ENCODE assay signal across 12 cellular contexts in genomic region chr7:129134356-129134972, GRCh38. TPM values are rescaled to one million over a fixed set of nuclear protein-coding genes. Genes with fewer than 3 reads are reported as not detected.
DNase-seq lines count a peak whose midpoint lies in the region; ATAC-seq and TF ChIP-seq lines count a peak whose summit lies in the region.
"Had no signal": no experiment of that assay in that cellular context is flagged by ENCODE, and none has a peak within 500 bp of the region (broad histone marks: within the 10 kb centered on the region; RNA-seq: fewer than 3 reads in every experiment).

No MANE protein-coding gene starts in this region.

- H3K4me2 ChIP-seq in GM23338 (no peak overlapping the region), mesenchymal stem cell (ENCODE audit: low read length, poor library complexity, severe bottlenecking) (no peak overlapping the region), osteoblast (ENCODE audit: insufficient read depth, low read length) (no peak overlapping the region)

- H2BK15ac ChIP-seq in mesenchymal stem cell (ENCODE audit: low read depth, poor library complexity, severe bottlenecking): no peak overlapping the region

- H2AFZ ChIP-seq in GM23338 (peak overlapping the region; percentile 78; the same call in 1 of the 2 replicates), mesenchymal stem cell (ENCODE audit: low read depth, low read length) (no peak overlapping the region), osteoblast (ENCODE audit: low read length) (no peak overlapping the region)

- no peak overlapping the region for H2BK120ac ChIP-seq in mesenchymal stem cell (ENCODE audit: low read depth, low read length)

- no peak overlapping the region for H3K9ac ChIP-seq in mesenchymal stem cell (ENCODE audit: low read length)

- peak overlapping the region; percentile 51 to 89 (median 80) for H3K27ac Mint-ChIP-seq in CD4-positive, CD25-positive, alpha-beta regulatory T cell
- no peak overlapping the region for H3K27ac Mint-ChIP-seq in GM23338
- peak overlapping the region; percentile 70 for H3K27ac Mint-ChIP-seq in activated CD8-positive, alpha-beta T cell treated with anti-CD3 and anti-CD28 coated beads for 36 hours
- H3K27ac Mint-ChIP-seq: activated T-helper 1 cell treated with anti-CD3 and anti-CD28 coated beads, Interleukin-12 subunit alpha, Interleukin-12 subunit beta, Interleukin-2, Interleukin-4 antibody, amounts not matched to agents 30 ng/mL and 10 ng/mL and 1 ng/mL, durations not matched to agents 14 hours and 24 hours and 36 hours had no signal

- H2BK5ac ChIP-seq in mesenchymal stem cell (ENCODE audit: low read depth, low read length, poor library complexity, severe bottlenecking): no peak overlapping the region

- H3K23ac ChIP-seq in mesenchymal stem cell (ENCODE audit: low read length in 2 of 2): no peak overlapping the region

- H3K4me1 Mint-ChIP-seq in CD4-positive, CD25-positive, alpha-beta regulatory T cell: peaks cover 17 to 36% (median 22%) of the 10 kb centered on the region in 4 donors
- H3K4me1 Mint-ChIP-seq in GM23338: no peaks in the 10 kb centered on the region
- H3K4me1 Mint-ChIP-seq in activated CD8-positive, alpha-beta T cell treated with anti-CD3 and anti-CD28 coated beads for 36 hours (ENCODE audit: low read depth): peaks cover 26% of the 10 kb centered on the region

- H2AK5ac ChIP-seq in mesenchymal stem cell (ENCODE audit: low read length, severe bottlenecking): no peak overlapping the region

- no peaks in the 10 kb centered on the region for H3K36me3 ChIP-seq in CD4-positive, CD25-positive, alpha-beta regulatory T cell (ENCODE audit: control insufficient read depth, insufficient read depth, low read length)
- no peaks in the 10 kb centered on the region for H3K36me3 ChIP-seq in GM23338 (ENCODE audit: insufficient read depth)
- no peaks in the 10 kb centered on the region for H3K36me3 ChIP-seq in mesenchymal stem cell (ENCODE audit: control insufficient read depth in 1 of 2, insufficient read depth in 2 of 2, low read depth in 1 of 2, low read length in 2 of 2)
- no peaks in the 10 kb centered on the region for H3K36me3 ChIP-seq in osteoblast (ENCODE audit: insufficient read depth, low read length)
- H3K36me3 ChIP-seq: ovary had no signal

- WGBS in mesenchymal stem cell: 82% methylated on average over 5 of the region's 6 CpGs

- H3K27ac ChIP-seq in CD4-positive, CD25-positive, alpha-beta regulatory T cell (ENCODE audit: insufficient read depth, low read length, poor library complexity, severe bottlenecking): no peak overlapping the region
- H3K27ac ChIP-seq in GM23338 (ENCODE audit: low read depth) (no peak overlapping the region), mesenchymal stem cell (ENCODE audit: low read length, poor library complexity, severe bottlenecking) (no peak overlapping the region), osteoblast (ENCODE audit: low read depth, low read length) (no peak overlapping the region)
- H3K27ac ChIP-seq: ovary had no signal

- no peak overlapping the region for H3K18ac ChIP-seq in mesenchymal stem cell (ENCODE audit: low read depth in 1 of 2, low read length in 2 of 2)

- no peaks in the 10 kb centered on the region for H3K27me3 ChIP-seq in CD4-positive, CD25-positive, alpha-beta regulatory T cell (ENCODE audit: control insufficient read depth, insufficient read depth, low read length)
- H3K27me3 ChIP-seq in GM23338 (ENCODE audit: insufficient read depth): no peaks in the 10 kb centered on the region
- peaks cover 0 to 34% of the 10 kb centered on the region in 2 experiments for H3K27me3 ChIP-seq in mesenchymal stem cell (ENCODE audit: control insufficient read depth in 1 of 2, insufficient read depth in 1 of 2, low read length in 2 of 2)
- peaks cover 20% of the 10 kb centered on the region for H3K27me3 ChIP-seq in osteoblast (ENCODE audit: insufficient read depth, low read length)
- H3K27me3 ChIP-seq: ovary had no signal

- H3K79me2 ChIP-seq in GM23338 (replicated peaks; ENCODE audit: insufficient read depth): no peaks in the 10 kb centered on the region
- no peaks in the 10 kb centered on the region for H3K79me2 ChIP-seq in osteoblast (ENCODE audit: insufficient read depth, low read length)

- H4K20me1 ChIP-seq in GM23338 (replicated peaks; ENCODE audit: insufficient read depth) (no peaks in the 10 kb centered on the region), osteoblast (ENCODE audit: insufficient read depth, low read length) (no peaks in the 10 kb centered on the region)

- H3K9me3 Mint-ChIP-seq in CD4-positive, CD25-positive, alpha-beta regulatory T cell: no peaks in the 10 kb centered on the region
- H3K9me3 Mint-ChIP-seq in GM23338: no peaks in the 10 kb centered on the region
- H3K9me3 Mint-ChIP-seq in activated CD8-positive, alpha-beta T cell treated with anti-CD3 and anti-CD28 coated beads for 36 hours: peaks cover 2% of the 10 kb centered on the region
- H3K9me3 Mint-ChIP-seq: activated T-helper 1 cell treated with anti-CD3 and anti-CD28 coated beads, Interleukin-12 subunit alpha, Interleukin-12 subunit beta, Interleukin-2, Interleukin-4 antibody, amounts not matched to agents 30 ng/mL and 10 ng/mL and 1 ng/mL, durations not matched to agents 14 hours and 24 hours and 36 hours had no signal

- no peaks in the 10 kb centered on the region for H3K27me3 Mint-ChIP-seq in CD4-positive, CD25-positive, alpha-beta regulatory T cell
- peaks cover 4% of the 10 kb centered on the region for H3K27me3 Mint-ChIP-seq in GM23338 (ENCODE audit: insufficient read depth, low read depth, poor library complexity)
- no peaks in the 10 kb centered on the region for H3K27me3 Mint-ChIP-seq in activated CD8-positive, alpha-beta T cell treated with anti-CD3 and anti-CD28 coated beads for 36 hours

- H2BK12ac ChIP-seq in mesenchymal stem cell (ENCODE audit: low read length in 2 of 2): no peak overlapping the region

- H4K91ac ChIP-seq in mesenchymal stem cell (ENCODE audit: low read length): no peak overlapping the region

- H3K14ac ChIP-seq in mesenchymal stem cell (ENCODE audit: low read length in 2 of 2): no peak overlapping the region

- TF ChIP-seq CTCF in GM23338 (conservative IDR thresholded peaks at IDR 0.05; ENCODE audit: low read depth in 2 of 2) (no peak), osteoblast (IDR thresholded peaks at IDR 0.05; ENCODE audit: extremely low read depth, low read depth, low read length) (no peak)
- TF ChIP-seq CTCF in activated CD8-positive, alpha-beta T cell treated with anti-CD3 and anti-CD28 coated beads for 36 hours (IDR thresholded peaks at IDR 0.05): no peak

- H3K79me1 ChIP-seq in mesenchymal stem cell (replicated peaks; ENCODE audit: low read length, poor library complexity, severe bottlenecking): no peaks in the 10 kb centered on the region

- peaks cover 21% of the 10 kb centered on the region for H3K4me1 ChIP-seq in CD4-positive, CD25-positive, alpha-beta regulatory T cell (ENCODE audit: control insufficient read depth, insufficient read depth, low read length, poor library complexity, severe bottlenecking)
- H3K4me1 ChIP-seq in GM23338 (ENCODE audit: insufficient read depth) (no peaks in the 10 kb centered on the region), mesenchymal stem cell (ENCODE audit: control insufficient read depth, insufficient read depth, low read depth, low read length) (peaks cover 2% of the 10 kb centered on the region), osteoblast (ENCODE audit: insufficient read depth, low read length) (no peaks in the 10 kb centered on the region)

- H3K36me3 Mint-ChIP-seq in CD4-positive, CD25-positive, alpha-beta regulatory T cell: no peaks in the 10 kb centered on the region
- H3K36me3 Mint-ChIP-seq in GM23338 (ENCODE audit: low read depth): no peaks in the 10 kb centered on the region
- H3K36me3 Mint-ChIP-seq in activated CD8-positive, alpha-beta T cell treated with anti-CD3 and anti-CD28 coated beads for 36 hours (ENCODE audit: low read depth): no peaks in the 10 kb centered on the region

- no peaks in the 10 kb centered on the region for H3K9me2 ChIP-seq in GM23338 (ENCODE audit: insufficient read depth)

- no peaks in the 10 kb centered on the region for H3K9me3 ChIP-seq in CD4-positive, CD25-positive, alpha-beta regulatory T cell (ENCODE audit: control insufficient read depth in 2 of 2, low read length in 2 of 2)
- no peaks in the 10 kb centered on the region for H3K9me3 ChIP-seq in mesenchymal stem cell (ENCODE audit: control insufficient read depth, low read length)
- H3K9me3 ChIP-seq in osteoblast (ENCODE audit: low read depth, low read length): no peaks in the 10 kb centered on the region
- H3K9me3 ChIP-seq: ovary had no signal

- H3K4me3 ChIP-seq in CD4-positive, CD25-positive, alpha-beta regulatory T cell (ENCODE audit: low read depth, low read length): peak overlapping the region; percentile 6
- H3K4me3 ChIP-seq in GM23338 (no peak overlapping the region), mesenchymal stem cell (ENCODE audit: insufficient read depth in 1 of 2, low read depth in 1 of 2, low read length in 2 of 2) (no peak overlapping the region), osteoblast (ENCODE audit: insufficient read depth, low read length) (no peak overlapping the region)
- H3K4me3 ChIP-seq: ovary had no signal

- no peak for ATAC-seq in CD4-positive, CD25-positive, alpha-beta regulatory T cell (ENCODE audit: low read depth in 2 of 2)
- no peak for ATAC-seq in GM23338
- ATAC-seq in activated CD8-positive, alpha-beta T cell treated with anti-CD3 and anti-CD28 coated beads for 36 hours: no peak
- ATAC-seq: left colon had no signal

- peak overlapping the region in 2 of 4 donors; percentile 37 to 78 for H3K4me3 Mint-ChIP-seq in CD4-positive, CD25-positive, alpha-beta regulatory T cell
- H3K4me3 Mint-ChIP-seq in GM23338: no peak overlapping the region
- no peak overlapping the region for H3K4me3 Mint-ChIP-seq in activated CD8-positive, alpha-beta T cell treated with anti-CD3 and anti-CD28 coated beads for 36 hours
- H3K4me3 Mint-ChIP-seq: activated T-helper 1 cell treated with anti-CD3 and anti-CD28 coated beads, Interleukin-12 subunit alpha, Interleukin-12 subunit beta, Interleukin-2, Interleukin-4 antibody, amounts not matched to agents 30 ng/mL and 10 ng/mL and 1 ng/mL, durations not matched to agents 14 hours and 24 hours and 36 hours had no signal

- CTCF ChIA-PET in activated CD8-positive, alpha-beta T cell treated with anti-CD3 and anti-CD28 coated beads for 36 hours (lab: Charles Lee): interaction anchor here (0.6 to 2.4 kb wide), 4 partner anchors 29 to 84 kb away, joined by 3 to 11 read pairs (median 3); partner anchors contain the start of gene TNPO3

- POLR2A ChIA-PET in activated CD8-positive, alpha-beta T cell treated with anti-CD3 and anti-CD28 coated beads for 36 hours (lab: Charles Lee): interaction anchor here (1.1 to 1.7 kb wide), 2 partner anchors 9 to 13 kb away, joined by 3 to 4 read pairs; no protein-coding TSS in a partner anchor

- H4K8ac ChIP-seq in mesenchymal stem cell (ENCODE audit: low read length): no peak overlapping the region

- H3K4ac ChIP-seq in mesenchymal stem cell (ENCODE audit: low read depth in 1 of 2, low read length in 2 of 2): no peak overlapping the region

- intact Hi-C loops in activated CD8-positive, alpha-beta T cell treated with anti-CD3 and anti-CD28 coated beads for 36 hours (cut with micrococcal nuclease): no loop called here

- DNase-seq in CD4-positive, CD25-positive, alpha-beta regulatory T cell: peak in 1 of 3 donors; percentile 15
- DNase-seq in GM23338 (ENCODE audit: low spot score) (no peak), medulla oblongata (ENCODE audit: extremely low spot score) (peak; percentile 49), NCI-H1105 treated with DMSO at 0.1 percent for 48 hours (lab: John Stamatoyannopoulos, UW) (no peak), mesenchymal stem cell (no peak), osteoblast (ENCODE audit: insufficient read length, low spot score, missing footprints) (no peak)
- DNase-seq in activated CD8-positive, alpha-beta T cell treated with anti-CD3 and anti-CD28 coated beads for 36 hours: no peak
- DNase-seq in activated effector memory CD4-positive, alpha-beta T cell treated with anti-CD3 and anti-CD28 coated beads, Interleukin-2, amount 50 U/mL, for 16 hours: no peak
- DNase-seq: HCEC 1CT, left colon, ovary had no signal

- no peaks in the 10 kb centered on the region for H3F3A ChIP-seq in GM23338 (replicated peaks; ENCODE audit: low read depth)

RNA-seq across cellular contexts. Expression of gene TSPAN33, which starts 10.0 kb away (rescaled TPM):
- total RNA-seq in CD4-positive, CD25-positive, alpha-beta regulatory T cell: 4.5 TPM
- polyA plus RNA-seq in CD4-positive, CD25-positive, alpha-beta regulatory T cell: 1 to 10 TPM in 3 of 4 donors, under 1 TPM in 1; 0.96 to 3.2 (median 2.2) TPM
- 46.8 and 51.5 TPM in 2 replicates for total RNA-seq in GM23338 (2014; rRNA removed; shearing (Covaris generic))
- 17.6 and 21.1 TPM in 2 replicates for polyA plus RNA-seq in GM23338 (2016; fragmentation: Nextera tagmentation; extraction: Ambion mirVana)
- 10 to 100 TPM in 1 of 2 experiments, 1 to 10 TPM in 1; 9.3 to 11.0 TPM for total RNA-seq in activated CD8-positive, alpha-beta T cell treated with anti-CD3 and anti-CD28 coated beads for 36 hours
- polyA plus RNA-seq in mesenchymal stem cell (2013, experiment 1 of 2): 0.43 TPM
- polyA plus RNA-seq in mesenchymal stem cell (2013, experiment 2 of 2): 0.40 TPM
- total RNA-seq in osteoblast: under 0.01 and 0.36 TPM in 2 replicates

RNA-seq across cellular contexts. Expression of gene SMO, which starts 54.0 kb away (rescaled TPM):
- 0.12 TPM for total RNA-seq in CD4-positive, CD25-positive, alpha-beta regulatory T cell
- not detected for polyA plus RNA-seq in CD4-positive, CD25-positive, alpha-beta regulatory T cell
- total RNA-seq in GM23338 (2014; rRNA removed; shearing (Covaris generic)): 57.7 and 61.5 TPM in 2 replicates
- polyA plus RNA-seq in GM23338 (2016; fragmentation: Nextera tagmentation; extraction: Ambion mirVana): 13.1 and 13.9 TPM in 2 replicates
- total RNA-seq in activated CD8-positive, alpha-beta T cell treated with anti-CD3 and anti-CD28 coated beads for 36 hours: 1 to 10 TPM in 1 of 2 experiments, under 1 TPM in 1; 0.81 to 1.7 TPM
- polyA plus RNA-seq in mesenchymal stem cell (2013, experiment 1 of 2): 12.2 TPM
- 12.1 TPM for polyA plus RNA-seq in mesenchymal stem cell (2013, experiment 2 of 2)
- total RNA-seq in osteoblast: 19.9 and 23.9 TPM in 2 replicates
